In genomic region chr22:36355894-36356293, GRCh38 we compare ENCODE assay signal across 8 cellular contexts. TPM values are rescaled to one million over a fixed set of nuclear protein-coding genes. Genes with fewer than 3 reads are reported as not detected.
DNase-seq lines count a peak whose midpoint lies in the region; ATAC-seq and TF ChIP-seq lines count a peak whose summit lies in the region.

No MANE protein-coding gene starts in this region.

- H3K4me3 ChIP-seq in HUES64 (ENCODE audit: low read length) (no peak overlapping the region), left lung (no peak overlapping the region)

- H3K4me1 ChIP-seq in HUES64 (ENCODE audit: insufficient read depth, low read length) (peaks cover 62% of the 10 kb centered on the region), left lung (peaks cover 61 to 97% of the 10 kb centered on the region in 2 donors)

- TF ChIP-seq CTCF in left lung (IDR thresholded peaks at IDR 0.05): no peak
- no peak for TF ChIP-seq CTCF in nephron progenitor cell (IDR thresholded peaks at IDR 0.05)

- no peak overlapping the region; the same call in 1 of the 2 replicates for H3K9ac ChIP-seq in HUES64 (ENCODE audit: low read depth, low read length)

- H3K36me3 ChIP-seq in HUES64 (ENCODE audit: insufficient read depth, low read length) (peaks cover 8% of the 10 kb centered on the region; the same call in 1 of the 2 replicates), left lung (peaks cover 0 to 3% of the 10 kb centered on the region in 2 donors)

- ATAC-seq in left lung (no peak), HG03460 (IDR thresholded peaks at IDR 0.05; ENCODE audit: unreplicated experiment) (no peak), HG03378 (IDR thresholded peaks at IDR 0.05; ENCODE audit: unreplicated experiment) (no peak)
- no peak for ATAC-seq in stimulated activated naive CD8-positive, alpha-beta T cell treated with anti-CD3 and anti-CD28 coated beads, Interleukin-15, amount 100 ng/mL, for 72 hours

- no peaks in the 10 kb centered on the region for H3K27me3 Mint-ChIP-seq in activated T-helper 2 cell treated with anti-CD3 and anti-CD28 coated beads, Interferon-gamma antibody, Interleukin-2, Interleukin-4, amounts not matched to agents 10 μg/mL and 5 μg/mL and 100 μg/mL, durations not matched to agents 14 hours and 24 hours and 36 hours (ENCODE audit: low read depth)
- no peaks in the 10 kb centered on the region for H3K27me3 Mint-ChIP-seq in stimulated activated naive CD8-positive, alpha-beta T cell treated with anti-CD3 and anti-CD28 coated beads, Interleukin-15, amount 100 ng/mL, for 72 hours
- no peaks in the 10 kb centered on the region for H3K27me3 Mint-ChIP-seq in nephron progenitor cell (ENCODE audit: low read depth, poor library complexity)

- H3K27ac ChIP-seq in HUES64 (ENCODE audit: low read depth, low read length): 0 out of 2 replicates have a peak overlapping the region, but pooled peaks have one; percentile 38
- H3K27ac ChIP-seq in left lung: peak overlapping the region; percentile 76 to 83

- no peak for DNase-seq in activated T-helper 2 cell treated with anti-CD3 and anti-CD28 coated beads, Interferon-gamma antibody, Interleukin-2, Interleukin-4, amounts not matched to agents 10 μg/mL and 5 μg/mL and 100 μg/mL, durations not matched to agents 14 hours and 24 hours and 36 hours (ENCODE audit: low spot score)
- DNase-seq in left lung (no peak), nephron progenitor cell (no peak), kidney tubule cell (ENCODE audit: low spot score) (no peak)
- DNase-seq in stimulated activated naive CD8-positive, alpha-beta T cell treated with anti-CD3 and anti-CD28 coated beads, Interleukin-15, amount 100 ng/mL, for 72 hours: no peak

- no peaks in the 10 kb centered on the region for H3K9me3 Mint-ChIP-seq in activated T-helper 2 cell treated with anti-CD3 and anti-CD28 coated beads, Interferon-gamma antibody, Interleukin-2, Interleukin-4, amounts not matched to agents 10 μg/mL and 5 μg/mL and 100 μg/mL, durations not matched to agents 14 hours and 24 hours and 36 hours
- no peaks in the 10 kb centered on the region for H3K9me3 Mint-ChIP-seq in stimulated activated naive CD8-positive, alpha-beta T cell treated with anti-CD3 and anti-CD28 coated beads, Interleukin-15, amount 100 ng/mL, for 72 hours
- peaks cover 4% of the 10 kb centered on the region for H3K9me3 Mint-ChIP-seq in nephron progenitor cell

- H3K9me3 ChIP-seq in HUES64 (ENCODE audit: insufficient read depth, low read depth, low read length) (no peaks in the 10 kb centered on the region), left lung (no peaks in the 10 kb centered on the region)

- H3K27me3 ChIP-seq in HUES64 (ENCODE audit: insufficient read depth, low read length) (no peaks in the 10 kb centered on the region), left lung (no peaks in the 10 kb centered on the region)

- peaks cover 75% of the 10 kb centered on the region for H3K4me1 Mint-ChIP-seq in activated T-helper 2 cell treated with anti-CD3 and anti-CD28 coated beads, Interferon-gamma antibody, Interleukin-2, Interleukin-4, amounts not matched to agents 10 μg/mL and 5 μg/mL and 100 μg/mL, durations not matched to agents 14 hours and 24 hours and 36 hours (ENCODE audit: low read depth)
- peaks cover 100% of the 10 kb centered on the region for H3K4me1 Mint-ChIP-seq in stimulated activated naive CD8-positive, alpha-beta T cell treated with anti-CD3 and anti-CD28 coated beads, Interleukin-15, amount 100 ng/mL, for 72 hours
- H3K4me1 Mint-ChIP-seq in nephron progenitor cell: peaks cover 94% of the 10 kb centered on the region

- H3K36me3 Mint-ChIP-seq in activated T-helper 2 cell treated with anti-CD3 and anti-CD28 coated beads, Interferon-gamma antibody, Interleukin-2, Interleukin-4, amounts not matched to agents 10 μg/mL and 5 μg/mL and 100 μg/mL, durations not matched to agents 14 hours and 24 hours and 36 hours (ENCODE audit: low read depth): peaks cover 49% of the 10 kb centered on the region
- peaks cover 17% of the 10 kb centered on the region for H3K36me3 Mint-ChIP-seq in nephron progenitor cell (ENCODE audit: low read depth)

- intact Hi-C loops in activated T-helper 2 cell treated with anti-CD3 and anti-CD28 coated beads, Interferon-gamma antibody, Interleukin-2, Interleukin-4, amounts not matched to agents 10 μg/mL and 5 μg/mL and 100 μg/mL, durations not matched to agents 14 hours and 24 hours and 36 hours (cut with micrococcal nuclease): no loop called here
- intact Hi-C loops in left lung (cut with DNase I): no loop called here

- WGBS in HUES64: 93% methylated on average over 6 of the region's 6 CpGs

- H3K27ac Mint-ChIP-seq in activated T-helper 2 cell treated with anti-CD3 and anti-CD28 coated beads, Interferon-gamma antibody, Interleukin-2, Interleukin-4, amounts not matched to agents 10 μg/mL and 5 μg/mL and 100 μg/mL, durations not matched to agents 14 hours and 24 hours and 36 hours: peak overlapping the region; percentile 89
- peak overlapping the region; percentile 93 to 99 for H3K27ac Mint-ChIP-seq in stimulated activated naive CD8-positive, alpha-beta T cell treated with anti-CD3 and anti-CD28 coated beads, Interleukin-15, amount 100 ng/mL, for 72 hours
- no peak overlapping the region for H3K27ac Mint-ChIP-seq in nephron progenitor cell

- H3K4me3 Mint-ChIP-seq in activated T-helper 2 cell treated with anti-CD3 and anti-CD28 coated beads, Interferon-gamma antibody, Interleukin-2, Interleukin-4, amounts not matched to agents 10 μg/mL and 5 μg/mL and 100 μg/mL, durations not matched to agents 14 hours and 24 hours and 36 hours (ENCODE audit: low read depth): peak overlapping the region; percentile 56
- H3K4me3 Mint-ChIP-seq in stimulated activated naive CD8-positive, alpha-beta T cell treated with anti-CD3 and anti-CD28 coated beads, Interleukin-15, amount 100 ng/mL, for 72 hours: peak overlapping the region; percentile 67 to 77
- H3K4me3 Mint-ChIP-seq in nephron progenitor cell: no peak overlapping the region

RNA-seq across cellular contexts. Expression of gene MYH9, which starts 31.9 kb away (rescaled TPM):
- polyA plus RNA-seq in HUES64 (2013, experiment 1 of 2): 117 TPM
- polyA plus RNA-seq in HUES64 (2013, experiment 2 of 2): 121 TPM
- total RNA-seq in activated T-helper 2 cell treated with anti-CD3 and anti-CD28 coated beads, Interferon-gamma antibody, Interleukin-2, Interleukin-4, amounts not matched to agents 10 μg/mL and 5 μg/mL and 100 μg/mL, durations not matched to agents 14 hours and 24 hours and 36 hours: 619 and 645 TPM in 2 replicates
- 100 to 1,000 TPM; 754 to 761 TPM for total RNA-seq in left lung
